In the genomic region with DNA sequence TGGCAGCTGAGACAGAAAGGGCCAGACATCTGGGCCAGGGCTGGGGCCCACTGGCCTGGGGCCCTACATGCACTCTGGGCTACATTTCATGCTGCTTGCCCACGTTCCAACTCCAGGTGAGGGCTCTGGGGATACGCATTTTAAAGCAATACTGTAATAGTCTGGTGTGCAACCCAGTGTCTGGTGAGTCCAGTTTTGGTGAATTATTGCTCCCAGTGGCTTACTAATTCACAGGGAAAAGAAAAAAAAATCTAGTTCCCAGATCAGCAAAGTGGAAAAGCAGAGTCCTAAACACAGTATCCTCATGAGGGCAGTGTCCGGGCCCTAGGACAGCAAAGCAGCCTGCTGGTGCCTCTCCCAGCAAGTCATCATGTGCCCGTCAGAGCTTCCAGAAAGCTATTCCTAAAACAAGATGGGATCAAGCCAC, we compare ENCODE assay signal across 13 cellular contexts.
DNase-seq lines count a peak whose midpoint lies in the region; ATAC-seq and TF ChIP-seq lines count a peak whose summit lies in the region.
"Had no signal": no experiment of that assay in that cellular context is flagged by ENCODE, and none has a peak within 500 bp of the region (broad histone marks: within the 10 kb centered on the region; RNA-seq: fewer than 3 reads in every experiment).

No MANE protein-coding gene starts in this region.

- H3K4me3 Mint-ChIP-seq in activated naive CD8-positive, alpha-beta T cell treated with anti-CD3 and anti-CD28 coated beads, Interleukin-2, amount 10 ng/mL, durations not matched to agents 7 days and 5 days: no peak overlapping the region
- no peak overlapping the region for H3K4me3 Mint-ChIP-seq in activated naive CD8-positive, alpha-beta T cell treated with anti-CD3 and anti-CD28 coated beads for 36 hours
- H3K4me3 Mint-ChIP-seq: activated naive CD4-positive, alpha-beta T cell treated with anti-CD3 and anti-CD28 coated beads, Interleukin-2, amount 50 U/mL, for 24 hours had no signal

- H3K36me3 Mint-ChIP-seq in activated naive CD8-positive, alpha-beta T cell treated with anti-CD3 and anti-CD28 coated beads, Interleukin-2, amount 10 ng/mL, durations not matched to agents 7 days and 5 days: peaks cover 2% of the 10 kb centered on the region
- H3K36me3 Mint-ChIP-seq in activated naive CD8-positive, alpha-beta T cell treated with anti-CD3 and anti-CD28 coated beads for 36 hours: no peaks in the 10 kb centered on the region
- H3K36me3 Mint-ChIP-seq: activated naive CD4-positive, alpha-beta T cell treated with anti-CD3 and anti-CD28 coated beads, Interleukin-2, amount 50 U/mL, for 24 hours had no signal

- no peak for DNase-seq in activated naive CD8-positive, alpha-beta T cell treated with anti-CD3 and anti-CD28 coated beads, Interleukin-2, amount 10 ng/mL, durations not matched to agents 7 days and 5 days
- DNase-seq in activated naive CD8-positive, alpha-beta T cell treated with anti-CD3 and anti-CD28 coated beads for 36 hours: no peak
- DNase-seq in caudate nucleus (lab: John Stamatoyannopoulos, UW): peak in 14 of 61 donors; percentile 2 to 37 (median 16)
- DNase-seq in vagina (ENCODE audit: extremely low spot score in 2 of 2): peak in 1 of 2 donors; percentile 77
- no peak for DNase-seq in hepatic stellate cell (ENCODE audit: low spot score)
- DNase-seq in NCI-H1436 (lab: John Stamatoyannopoulos, UW): no peak
- no peak for DNase-seq in islet precursor cell
- DNase-seq: activated CD4-positive, CD25-positive, alpha-beta regulatory T cell treated with anti-CD3 and anti-CD28 coated beads, Interleukin-2, amount 50 U/mL, for 72 hours; left cardiac atrium; NCI-H82; transverse colon had no signal

- POLR2A ChIA-PET in activated naive CD8-positive, alpha-beta T cell treated with anti-CD3 and anti-CD28 coated beads, Interleukin-2, amount 10 ng/mL, durations not matched to agents 7 days and 5 days (lab: Charles Lee): interaction anchor here (1.8 kb wide), 1 partner anchor 11 kb away, joined by 6 read pairs; no protein-coding TSS in a partner anchor

- TF ChIP-seq POLR2A in vagina (IDR thresholded peaks at IDR 0.05): no peak

- H3K9ac ChIP-seq in muscle layer of colon (ENCODE audit: low read length): no peak overlapping the region

- intact Hi-C loops in vagina (cut with DNase I): no loop called here

- H3K27ac ChIP-seq in caudate nucleus (ENCODE audit: low read depth, low read length) (peak overlapping the region; percentile 30), muscle layer of colon (ENCODE audit: low read depth, low read length) (peak overlapping the region; percentile 63), vagina (peak overlapping the region; percentile 65)

- H3K36me3 ChIP-seq in muscle layer of colon (ENCODE audit: insufficient read depth, low read length) (no peaks in the 10 kb centered on the region), vagina (no peaks in the 10 kb centered on the region)
- H3K36me3 ChIP-seq: transverse colon had no signal

- no peaks in the 10 kb centered on the region for H3K9me3 ChIP-seq in muscle layer of colon (ENCODE audit: low read length)
- no peaks in the 10 kb centered on the region for H3K9me3 ChIP-seq in vagina
- H3K9me3 ChIP-seq: transverse colon had no signal

- ATAC-seq in activated naive CD8-positive, alpha-beta T cell treated with anti-CD3 and anti-CD28 coated beads, Interleukin-2, amount 10 ng/mL, durations not matched to agents 7 days and 5 days (ENCODE audit: low read depth): no peak

- H3K27me3 ChIP-seq in muscle layer of colon (ENCODE audit: control insufficient read depth in 1 of 2, insufficient read depth in 2 of 2, low read length in 2 of 2) (no peaks in the 10 kb centered on the region), vagina (no peaks in the 10 kb centered on the region)
- H3K27me3 ChIP-seq: transverse colon had no signal

- H3K4me1 ChIP-seq in muscle layer of colon (ENCODE audit: insufficient read depth, low read length): peaks cover 5% of the 10 kb centered on the region
- peaks cover 25% of the 10 kb centered on the region for H3K4me1 ChIP-seq in vagina

- no peaks in the 10 kb centered on the region for H3K9me3 Mint-ChIP-seq in activated naive CD8-positive, alpha-beta T cell treated with anti-CD3 and anti-CD28 coated beads, Interleukin-2, amount 10 ng/mL, durations not matched to agents 7 days and 5 days
- no peaks in the 10 kb centered on the region for H3K9me3 Mint-ChIP-seq in activated naive CD8-positive, alpha-beta T cell treated with anti-CD3 and anti-CD28 coated beads for 36 hours
- H3K9me3 Mint-ChIP-seq: activated naive CD4-positive, alpha-beta T cell treated with anti-CD3 and anti-CD28 coated beads, Interleukin-2, amount 50 U/mL, for 24 hours had no signal

- H3K4me1 Mint-ChIP-seq in activated naive CD8-positive, alpha-beta T cell treated with anti-CD3 and anti-CD28 coated beads, Interleukin-2, amount 10 ng/mL, durations not matched to agents 7 days and 5 days: peaks cover 24% of the 10 kb centered on the region
- H3K4me1 Mint-ChIP-seq in activated naive CD8-positive, alpha-beta T cell treated with anti-CD3 and anti-CD28 coated beads for 36 hours: peaks cover 27% of the 10 kb centered on the region

- peak overlapping the region; percentile 30 for H3K27ac Mint-ChIP-seq in activated naive CD8-positive, alpha-beta T cell treated with anti-CD3 and anti-CD28 coated beads, Interleukin-2, amount 10 ng/mL, durations not matched to agents 7 days and 5 days
- H3K27ac Mint-ChIP-seq in activated naive CD8-positive, alpha-beta T cell treated with anti-CD3 and anti-CD28 coated beads for 36 hours: no peak overlapping the region
- H3K27ac Mint-ChIP-seq: activated naive CD4-positive, alpha-beta T cell treated with anti-CD3 and anti-CD28 coated beads, Interleukin-2, amount 50 U/mL, for 24 hours had no signal

- no peak for TF ChIP-seq CTCF in vagina (IDR thresholded peaks at IDR 0.05)

- no peaks in the 10 kb centered on the region for H3K27me3 Mint-ChIP-seq in activated naive CD8-positive, alpha-beta T cell treated with anti-CD3 and anti-CD28 coated beads, Interleukin-2, amount 10 ng/mL, durations not matched to agents 7 days and 5 days
- H3K27me3 Mint-ChIP-seq in activated naive CD8-positive, alpha-beta T cell treated with anti-CD3 and anti-CD28 coated beads for 36 hours: no peaks in the 10 kb centered on the region
- H3K27me3 Mint-ChIP-seq: activated naive CD4-positive, alpha-beta T cell treated with anti-CD3 and anti-CD28 coated beads, Interleukin-2, amount 50 U/mL, for 24 hours had no signal

- H3K4me3 ChIP-seq in muscle layer of colon (ENCODE audit: low read depth in 1 of 2, low read length in 2 of 2): no peak overlapping the region
- no peak overlapping the region for H3K4me3 ChIP-seq in vagina
- H3K4me3 ChIP-seq: transverse colon had no signal
